In the genomic region with DNA sequence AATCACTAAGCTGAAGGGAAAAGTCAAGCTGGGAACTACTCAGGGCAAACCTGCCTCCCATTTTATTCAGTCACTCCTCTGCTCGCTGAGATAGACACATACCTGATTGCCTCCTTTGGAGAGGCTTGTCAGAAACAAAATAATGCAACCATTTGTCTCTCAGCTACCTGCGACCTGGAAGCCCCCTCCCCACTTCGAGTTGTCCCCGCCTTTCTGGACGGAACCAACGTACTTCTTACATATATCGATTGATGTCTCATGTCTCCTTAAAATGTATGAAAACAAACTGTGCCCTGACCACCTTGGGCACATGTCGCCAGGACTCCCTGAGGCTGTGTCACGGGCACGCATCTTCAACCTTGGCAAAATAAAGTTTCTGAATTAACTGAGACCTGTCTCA, we compare ENCODE assay signal across 14 cellular contexts. TPM values are rescaled to one million over a fixed set of nuclear protein-coding genes. Genes with fewer than 3 reads are reported as not detected.
A peak's percentile ranks its signal among the peaks of the same experiment; 100 is the strongest.
DNase-seq lines count a peak whose midpoint lies in the region; ATAC-seq, FAIRE-seq and TF ChIP-seq lines count a peak whose summit lies in the region.
"Had no signal": no experiment of that assay in that cellular context is flagged by ENCODE, and none has a peak within 500 bp of the region (broad histone marks: within the 10 kb centered on the region; RNA-seq: fewer than 3 reads in every experiment).

No MANE protein-coding gene starts in this region.

- H2AFZ ChIP-seq in PC-9: no peak overlapping the region

- no peaks in the 10 kb centered on the region for H3K36me3 Mint-ChIP-seq in activated T-cell treated with anti-CD3 and anti-CD28 coated beads, Interleukin-2, amount 50 U/mL, for 4 hours (ENCODE audit: insufficient read depth)
- H3K36me3 Mint-ChIP-seq in chondrocyte (ENCODE audit: low read depth): no peaks in the 10 kb centered on the region

- TF ChIP-seq POLR2A in gastrocnemius medialis (IDR thresholded peaks at IDR 0.05) (no peak), GM12892 (IDR thresholded peaks at IDR 0.05; ENCODE audit: low read depth, low read length) (no peak)

- no peaks in the 10 kb centered on the region for H3K79me2 ChIP-seq in PC-9 (ENCODE audit: low read depth)

- FAIRE-seq in GM12892 (lab: Jason Lieb, UNC): no peak

- no TSS peak for BruUV-seq in PC-9 (replicated peaks; lab: Mats Ljungman, UMichigan)

- H3K9me2 ChIP-seq in PC-9 (ENCODE audit: insufficient read depth): no peaks in the 10 kb centered on the region

- H3K27ac ChIP-seq in PC-9: no peak overlapping the region
- H3K27ac ChIP-seq in gastrocnemius medialis: peak overlapping the region; percentile 92 to 95 (median 94)

- in situ Hi-C loops in gastrocnemius medialis (cut with MboI; ENCODE audit: low sequenced_read_pairs in 4 of 4): no loop called here

- intact Hi-C loops in PC-9 (cut with micrococcal nuclease; ENCODE audit: unreplicated experiment) (loop anchor here (2.0 kb wide), 1 partner anchor 574 kb away; a partner anchor contains a TSS), gastrocnemius medialis (cut with DNase I; ENCODE audit: low total_unique reads) (no loop called here)

- H3K9me3 ChIP-seq in PC-9 (ENCODE audit: insufficient read depth, low read depth): no peaks in the 10 kb centered on the region
- no peaks in the 10 kb centered on the region for H3K9me3 ChIP-seq in gastrocnemius medialis
- H3K9me3 ChIP-seq: heart left ventricle, left ventricle myocardium inferior had no signal

- no peak for DNase-seq in activated T-cell treated with anti-CD3 and anti-CD28 coated beads, Interleukin-2, amount 50 U/mL, for 4 hours
- DNase-seq in activated T-cell treated with anti-CD3 and anti-CD28 coated beads, Interleukin-2, amount 50 U/mL, for 1 hour: no peak
- DNase-seq in PC-9 (no peak), chondrocyte (ENCODE audit: low spot score) (no peak), gastrocnemius medialis (no peak), COLO668 (lab: John Stamatoyannopoulos, UW; ENCODE audit: unreplicated experiment) (no peak), GM12892 (ENCODE audit: insufficient read length) (no peak)
- no peak for DNase-seq in stimulated activated CD4-positive, alpha-beta T cell treated with anti-CD3 and anti-CD28 coated beads, Interleukin-2, amount 100 ng/mL, for 48 hours
- DNase-seq: ACHN; left ventricle myocardium inferior; NCI-H1930; occipital lobe; stimulated activated CD8-positive, alpha-beta memory T cell treated with anti-CD3 and anti-CD28 coated beads, Interleukin-4, amount 100 ng/mL, for 48 hours had no signal

- H3K4me1 Mint-ChIP-seq in activated T-cell treated with anti-CD3 and anti-CD28 coated beads, Interleukin-2, amount 50 U/mL, for 4 hours (ENCODE audit: low read depth): peaks cover 37% of the 10 kb centered on the region
- peaks cover 12% of the 10 kb centered on the region for H3K4me1 Mint-ChIP-seq in chondrocyte (ENCODE audit: low read depth)

- H3F3A ChIP-seq in PC-9 (ENCODE audit: insufficient read depth, low read depth): peaks cover 25% of the 10 kb centered on the region

- H4K20me1 ChIP-seq in PC-9 (ENCODE audit: insufficient read depth): no peaks in the 10 kb centered on the region

- H3K4me3 Mint-ChIP-seq in activated T-cell treated with anti-CD3 and anti-CD28 coated beads, Interleukin-2, amount 50 U/mL, for 4 hours: peak overlapping the region; percentile 69
- peak overlapping the region; percentile 8 for H3K4me3 Mint-ChIP-seq in chondrocyte (ENCODE audit: unreplicated experiment)

- H3K4me1 ChIP-seq in PC-9 (replicated peaks; ENCODE audit: insufficient read depth): peaks cover 10% of the 10 kb centered on the region
- H3K4me1 ChIP-seq in gastrocnemius medialis: peaks cover 8 to 16% of the 10 kb centered on the region in 2 donors

- H3K4me3 ChIP-seq in PC-9 (no peak overlapping the region), gastrocnemius medialis (no peak overlapping the region)

- no peaks in the 10 kb centered on the region for H3K27me3 Mint-ChIP-seq in activated T-cell treated with anti-CD3 and anti-CD28 coated beads, Interleukin-2, amount 50 U/mL, for 4 hours (ENCODE audit: low read depth)
- no peaks in the 10 kb centered on the region for H3K27me3 Mint-ChIP-seq in chondrocyte (ENCODE audit: low read depth)

- TF ChIP-seq CTCF in PC-9 (conservative IDR thresholded peaks at IDR 0.05) (no peak), chondrocyte (IDR thresholded peaks at IDR 0.05) (no peak), gastrocnemius medialis (IDR thresholded peaks at IDR 0.05 in 4 of 5, conservative IDR thresholded peaks at IDR 0.05 in 1 of 5) (no peak)

- POLR2A ChIA-PET in PC-9 (lab: Charles Lee; ENCODE audit: unreplicated experiment): interaction anchor here (0.6 to 1.1 kb wide), 5 partner anchors 24 to 287 kb away, joined by 3 to 24 read pairs (median 5); a partner anchor contains a TSS

- no peaks in the 10 kb centered on the region for H3K9me3 Mint-ChIP-seq in activated T-cell treated with anti-CD3 and anti-CD28 coated beads, Interleukin-2, amount 50 U/mL, for 4 hours
- H3K9me3 Mint-ChIP-seq in chondrocyte (ENCODE audit: low read depth): no peaks in the 10 kb centered on the region

- CTCF ChIA-PET in PC-9 (lab: Charles Lee): interaction anchor here (0.5 to 2.7 kb wide), 5 partner anchors 24 to 530 kb away, joined by 3 to 15 read pairs (median 7); a partner anchor contains a TSS

- H3K4me2 ChIP-seq in PC-9: 0 out of 2 replicates have a peak overlapping the region, but pooled peaks have one; percentile 91

- H3K27me3 ChIP-seq in PC-9 (ENCODE audit: insufficient read depth, low read depth) (no peaks in the 10 kb centered on the region), gastrocnemius medialis (no peaks in the 10 kb centered on the region)
- H3K27me3 ChIP-seq: heart left ventricle had no signal

- H3K36me3 ChIP-seq in PC-9 (ENCODE audit: low read depth): no peaks in the 10 kb centered on the region
- no peaks in the 10 kb centered on the region for H3K36me3 ChIP-seq in gastrocnemius medialis
- H3K36me3 ChIP-seq: heart left ventricle, left ventricle myocardium inferior had no signal

- ATAC-seq in activated T-cell treated with anti-CD3 and anti-CD28 coated beads, Interleukin-2, amount 50 U/mL, for 4 hours: no peak
- ATAC-seq in gastrocnemius medialis: no peak
- ATAC-seq: heart left ventricle had no signal

- no peak overlapping the region for H3K27ac Mint-ChIP-seq in chondrocyte (ENCODE audit: unreplicated experiment)

RNA-seq across cellular contexts. Expression of a gene that starts 21.5 kb away (rescaled TPM):
- 10 to 100 TPM; 32.9 to 55.9 (median 45.6) TPM for total RNA-seq in activated T-cell treated with anti-CD3 and anti-CD28 coated beads, Interleukin-2, amount 50 U/mL, for 4 hours
- total RNA-seq in PC-9 (2021) (10.4 and 12.7 TPM in 2 replicates), chondrocyte (0.34 to 1.0 TPM (median 0.49 TPM) in 3 replicates), gastrocnemius medialis (1 to 10 TPM in 2 of 4 donors, under 1 TPM in 1, not detected in 1; 0.16 to 2.3 (median 1.1) TPM)
- 9.8 TPM for polyA plus RNA-seq in GM12892 (2012; ENCODE audit: missing spikeins)
- total RNA-seq: left ventricle myocardium inferior had no signal

RNA-seq across cellular contexts. Expression of a gene that starts 34.7 kb away (rescaled TPM):
- total RNA-seq in activated T-cell treated with anti-CD3 and anti-CD28 coated beads, Interleukin-2, amount 50 U/mL, for 4 hours: 10 to 100 TPM; 43.2 to 49.2 (median 45.8) TPM
- total RNA-seq in PC-9 (2021) (14.5 and 20.4 TPM in 2 replicates), chondrocyte (5.2 to 6.2 TPM (median 5.5 TPM) in 3 replicates), gastrocnemius medialis (1 to 10 TPM; 2.9 to 9.4 (median 5.3) TPM)
- polyA plus RNA-seq in GM12892 (2012; ENCODE audit: missing spikeins): 11.9 TPM

RNA-seq across cellular contexts. Expression of a gene that starts 35.0 kb away (rescaled TPM):
- 10 to 100 TPM; 52.0 to 57.0 (median 54.4) TPM for total RNA-seq in activated T-cell treated with anti-CD3 and anti-CD28 coated beads, Interleukin-2, amount 50 U/mL, for 4 hours
- total RNA-seq in PC-9 (2021) (52.4 and 53.2 TPM in 2 replicates), chondrocyte (12.1 to 20.6 TPM (median 12.8 TPM) in 3 replicates), gastrocnemius medialis (10 to 100 TPM; 10.1 to 20.6 (median 11.0) TPM)
- polyA plus RNA-seq in GM12892 (2012; ENCODE audit: missing spikeins): 18.9 TPM
